8 cellular contexts compared by ENCODE assay signal in genomic region chr13:40388617-40389016, GRCh38.
DNase-seq lines count a peak whose midpoint lies in the region; ATAC-seq, FAIRE-seq and TF ChIP-seq lines count a peak whose summit lies in the region.

No MANE protein-coding gene starts in this region.

- ATAC-seq in heart left ventricle = peak in 3 of 4 donors; percentile 34 to 77 (median 72)
- peak; percentile 100 for ATAC-seq in HG03196 (IDR thresholded peaks at IDR 0.05; ENCODE audit: unreplicated experiment)
- peak; percentile 97 for ATAC-seq in activated B cell treated with CpG ODN at 0.5 μM for 24 hours (ENCODE audit: low read depth)

- intact Hi-C loops in heart left ventricle (cut with DNase I) (loop anchor here in 1 of 10 donors (10.0 kb wide), 1 partner anchor 324 kb away; no protein-coding TSS in a partner anchor), activated B cell treated with CpG ODN at 0.5 μM for 24 hours (cut with micrococcal nuclease) (loop anchor here (1.0 to 5.0 kb wide), 6 partner anchors 11 to 279 kb away; partner anchors contain the start of gene FOXO1), colonic mucosa (cut with DNase I) (no loop called here)

- H3K36me3 ChIP-seq in heart left ventricle (no peaks in the 10 kb centered on the region), right atrium auricular region (no peaks in the 10 kb centered on the region), colonic mucosa (no peaks in the 10 kb centered on the region)

- H3K27me3 ChIP-seq in heart left ventricle (no peaks in the 10 kb centered on the region), right atrium auricular region (no peaks in the 10 kb centered on the region), colonic mucosa (no peaks in the 10 kb centered on the region)

- peak in 1 of 5 donors; percentile 68 for DNase-seq in heart left ventricle
- DNase-seq in right atrium auricular region (ENCODE audit: low spot score) = no peak
- DNase-seq in activated B cell treated with CpG ODN at 0.5 μM for 24 hours = peak; percentile 46
- DNase-seq in colonic mucosa = peak; percentile 27
- peak; percentile 64 for DNase-seq in stimulated activated CD4-positive, alpha-beta T cell treated with anti-CD3 and anti-CD28 coated beads, Interleukin-2, amount 100 ng/mL, for 4 hours (ENCODE audit: low read depth)
- DNase-seq in HuH-7.5 (ENCODE audit: low spot score) = no peak
- DNase-seq in frontal cortex (ENCODE audit: low spot score in 2 of 2) = no peak

- H3K9me3 Mint-ChIP-seq in activated B cell treated with CpG ODN at 0.5 μM for 24 hours = no peaks in the 10 kb centered on the region

- no peaks in the 10 kb centered on the region for H3K9me3 ChIP-seq in heart left ventricle
- no peaks in the 10 kb centered on the region for H3K9me3 ChIP-seq in right atrium auricular region
- H3K9me3 ChIP-seq in colonic mucosa = no peaks in the 10 kb centered on the region

- peak overlapping the region; percentile 95 for H3K27ac Mint-ChIP-seq in activated B cell treated with CpG ODN at 0.5 μM for 24 hours

- H3K4me1 Mint-ChIP-seq in activated B cell treated with CpG ODN at 0.5 μM for 24 hours = peaks cover 29% of the 10 kb centered on the region

- H3K27me3 Mint-ChIP-seq in activated B cell treated with CpG ODN at 0.5 μM for 24 hours = no peaks in the 10 kb centered on the region

- no peak for FAIRE-seq in frontal cortex (lab: Jason Lieb, UNC)

- CTCF ChIA-PET in activated B cell treated with CpG ODN at 0.5 μM for 24 hours (lab: Charles Lee) = interaction anchor here (0.6 kb wide), 1 partner anchor 44 kb away, joined by 4 read pairs; no protein-coding TSS in a partner anchor

- POLR2A ChIA-PET in activated B cell treated with CpG ODN at 0.5 μM for 24 hours (lab: Charles Lee) = interaction anchor here (0.6 to 2.5 kb wide), 11 partner anchors 13 to 280 kb away, joined by 3 to 11 read pairs (median 5); no protein-coding TSS in a partner anchor

- H3K9ac ChIP-seq in colonic mucosa (ENCODE audit: low read depth in 2 of 2, low read length in 2 of 2) = no peak overlapping the region

- H3K4me3 ChIP-seq in heart left ventricle (peak overlapping the region in 1 of 12 donors; percentile 34), right atrium auricular region (no peak overlapping the region), colonic mucosa (no peak overlapping the region)

- TF ChIP-seq CTCF in heart left ventricle (IDR thresholded peaks at IDR 0.05) = no peak
- TF ChIP-seq CTCF in right atrium auricular region (IDR thresholded peaks at IDR 0.05) = no peak
- no peak for TF ChIP-seq CTCF in activated B cell treated with CpG ODN at 0.5 μM for 24 hours (IDR thresholded peaks at IDR 0.05)
- TF ChIP-seq CTCF in colonic mucosa (IDR thresholded peaks at IDR 0.05) = no peak

- H3K4me1 ChIP-seq in heart left ventricle (peaks cover 0 to 7% (median 0%) of the 10 kb centered on the region in 12 donors), right atrium auricular region (no peaks in the 10 kb centered on the region), colonic mucosa (no peaks in the 10 kb centered on the region)

- peak overlapping the region in 1 of 12 donors; percentile 85 for H3K27ac ChIP-seq in heart left ventricle
- H3K27ac ChIP-seq in right atrium auricular region = no peak overlapping the region
- H3K27ac ChIP-seq in colonic mucosa = peak overlapping the region; percentile 20

- H3K4me3 Mint-ChIP-seq in activated B cell treated with CpG ODN at 0.5 μM for 24 hours = peak overlapping the region; percentile 83

- no peaks in the 10 kb centered on the region for H3K36me3 Mint-ChIP-seq in activated B cell treated with CpG ODN at 0.5 μM for 24 hours (ENCODE audit: low read depth)

- no peak for TF ChIP-seq POLR2A in heart left ventricle (IDR thresholded peaks at IDR 0.05)

- WGBS in heart left ventricle, 4 donors = 72 to 87% (median 73%) methylated on average over 11 of the region's 11 CpGs

Comparison
In these comparisons a context has a peak if more than half of its experiments do, and no peak if none do; other contexts are left out.
1. DNase-seq: peak in activated B cell treated with CpG ODN at 0.5 μM for 24 hours (single experiment), colonic mucosa (single experiment) and stimulated activated CD4-positive, alpha-beta T cell treated with anti-CD3 and anti-CD28 coated beads, Interleukin-2, amount 100 ng/mL, for 4 hours (single experiment); none in right atrium auricular region (single experiment), HuH-7.5 (single experiment) and frontal cortex (0 of 2).
2. Peak in every context shown above with its lines, with median percentiles within 50 percentile points of each other: ATAC-seq.